In the genomic region with DNA sequence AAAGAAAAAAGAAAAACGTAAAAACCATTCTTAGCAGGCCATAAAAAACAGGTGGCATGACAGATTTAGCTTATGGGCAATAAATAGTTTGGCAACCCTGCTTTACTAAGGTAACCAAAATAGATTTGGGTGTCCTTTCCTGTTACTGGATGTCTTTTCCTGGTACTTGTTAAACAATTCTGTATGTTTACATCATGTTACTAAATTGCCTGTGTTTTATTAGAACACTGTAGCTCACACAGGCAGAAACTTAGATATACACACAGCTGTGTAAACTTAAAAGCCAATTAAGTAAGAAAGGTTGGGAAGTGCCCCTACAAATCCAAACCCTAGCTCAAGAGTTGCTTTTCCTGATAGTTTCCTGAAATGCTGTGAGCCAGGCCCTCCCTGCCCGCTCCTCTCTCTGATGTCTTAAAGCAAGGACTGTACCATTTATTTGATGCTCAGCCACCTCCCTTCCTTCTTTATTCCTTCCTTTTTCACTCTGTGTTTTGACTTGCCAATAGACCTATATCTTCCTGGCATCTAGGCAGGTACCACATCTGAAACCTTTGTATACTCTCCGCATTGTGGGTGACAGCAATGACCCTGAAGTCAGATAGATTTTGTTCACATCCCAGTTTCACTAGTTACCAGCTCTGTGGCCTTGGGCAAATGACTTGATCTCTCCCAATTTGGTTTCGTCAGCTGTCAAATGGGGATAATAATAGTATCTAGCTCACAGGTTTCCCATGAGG, we compare ENCODE assay signal across 17 cellular contexts. TPM values are rescaled to one million over a fixed set of nuclear protein-coding genes. Genes with fewer than 3 reads are reported as not detected.
DNase-seq lines count a peak whose midpoint lies in the region; ATAC-seq and TF ChIP-seq lines count a peak whose summit lies in the region.
"Had no signal": no experiment of that assay in that cellular context is flagged by ENCODE, and none has a peak within 500 bp of the region (broad histone marks: within the 10 kb centered on the region; RNA-seq: fewer than 3 reads in every experiment).

No MANE protein-coding gene starts in this region.

- POLR2A ChIA-PET in CD4-positive, alpha-beta T cell (lab: Charles Lee): interaction anchor here (0.8 kb wide), 1 partner anchor 61 kb away, joined by 4 read pairs; no protein-coding TSS in a partner anchor

- no peak for ATAC-seq in CD4-positive, alpha-beta T cell (ENCODE audit: poor library complexity)
- ATAC-seq in HG03457 (IDR thresholded peaks at IDR 0.05; ENCODE audit: unreplicated experiment) (no peak), GM21390 (IDR thresholded peaks at IDR 0.05; ENCODE audit: unreplicated experiment) (no peak)
- ATAC-seq: activated CD8-positive, alpha-beta T cell treated with anti-CD3 and anti-CD28 coated beads for 36 hours; GM12878; heart left ventricle had no signal

- no peak overlapping the region for H3K27ac ChIP-seq in CD4-positive, alpha-beta T cell (ENCODE audit: low read depth, low read length)
- H3K27ac ChIP-seq: heart left ventricle, parathyroid adenoma, PC-9 had no signal

- no peak for DNase-seq in CD4-positive, alpha-beta T cell
- DNase-seq in NCI-H748 treated with DMSO at 0.1 percent for 48 hours (lab: John Stamatoyannopoulos, UW) (peak; percentile 90), mesenteric fat pad (ENCODE audit: low spot score) (peak; percentile 83), glutamatergic neuron (no peak), BE2C (no peak)
- DNase-seq: activated CD8-positive, alpha-beta T cell treated with anti-CD3 and anti-CD28 coated beads for 36 hours; erythroblast; heart left ventricle; PC-9; spleen; stimulated activated naive CD4-positive, alpha-beta T cell treated with Interleukin-2 at 50 U/mL for 16 hours had no signal

- H3K27me3 Mint-ChIP-seq in CD4-positive, alpha-beta T cell: no peaks in the 10 kb centered on the region
- H3K27me3 Mint-ChIP-seq in IgD-negative memory B cell (no peaks in the 10 kb centered on the region), glutamatergic neuron (ENCODE audit: unreplicated experiment) (peaks cover 6% of the 10 kb centered on the region)
- H3K27me3 Mint-ChIP-seq: activated CD8-positive, alpha-beta T cell treated with anti-CD3 and anti-CD28 coated beads for 36 hours had no signal

- intact Hi-C loops in CD4-positive, alpha-beta T cell (cut with DNase I, micrococcal nuclease): no loop called here

- H3K27me3 ChIP-seq in CD4-positive, alpha-beta T cell (ENCODE audit: control insufficient read depth, insufficient read depth, low read length): no peaks in the 10 kb centered on the region
- no peaks in the 10 kb centered on the region for H3K27me3 ChIP-seq in BE2C
- H3K27me3 ChIP-seq: heart left ventricle, spleen had no signal

- CTCF ChIA-PET in CD4-positive, alpha-beta T cell (lab: Charles Lee): interaction anchor here (0.8 to 0.9 kb wide), 2 partner anchors 23 to 70 kb away, joined by 3 read pairs; no protein-coding TSS in a partner anchor

- peaks cover 3% of the 10 kb centered on the region; the same call in 1 of the 2 replicates for H3K4me1 ChIP-seq in BE2C
- H3K4me1 ChIP-seq: parathyroid adenoma had no signal

- H3K9me3 ChIP-seq in CD4-positive, alpha-beta T cell (ENCODE audit: control insufficient read depth, low read length): no peaks in the 10 kb centered on the region
- no peaks in the 10 kb centered on the region for H3K9me3 ChIP-seq in BE2C
- H3K9me3 ChIP-seq: heart left ventricle, spleen had no signal

- no peak overlapping the region for H3K4me3 ChIP-seq in BE2C (ENCODE audit: low read depth, low read length)
- H3K4me3 ChIP-seq: GM12878, heart left ventricle, PC-9, spleen had no signal

- H3K4me1 Mint-ChIP-seq in CD4-positive, alpha-beta T cell (ENCODE audit: low read depth): peaks cover 10% of the 10 kb centered on the region
- H3K4me1 Mint-ChIP-seq in IgD-negative memory B cell: peaks cover 6 to 18% (median 9%) of the 10 kb centered on the region in 3 donors
- peaks cover 4% of the 10 kb centered on the region for H3K4me1 Mint-ChIP-seq in glutamatergic neuron (ENCODE audit: low read depth, unreplicated experiment)

- H3K27ac Mint-ChIP-seq in CD4-positive, alpha-beta T cell: no peak overlapping the region
- H3K27ac Mint-ChIP-seq in IgD-negative memory B cell: no peak overlapping the region
- H3K27ac Mint-ChIP-seq in glutamatergic neuron (ENCODE audit: unreplicated experiment): no peak overlapping the region
- H3K27ac Mint-ChIP-seq: activated CD8-positive, alpha-beta T cell treated with anti-CD3 and anti-CD28 coated beads for 36 hours; activated T-helper 1 cell treated with anti-CD3 and anti-CD28 coated beads, Interleukin-12 subunit alpha, Interleukin-12 subunit beta, Interleukin-2, Interleukin-4 antibody, amounts not matched to agents 30 ng/mL and 10 ng/mL and 1 ng/mL, durations not matched to agents 14 hours and 24 hours and 36 hours had no signal

- no peaks in the 10 kb centered on the region for H3K9me3 Mint-ChIP-seq in CD4-positive, alpha-beta T cell
- H3K9me3 Mint-ChIP-seq in IgD-negative memory B cell: no peaks in the 10 kb centered on the region
- H3K9me3 Mint-ChIP-seq in glutamatergic neuron (ENCODE audit: unreplicated experiment): no peaks in the 10 kb centered on the region
- H3K9me3 Mint-ChIP-seq: activated CD8-positive, alpha-beta T cell treated with anti-CD3 and anti-CD28 coated beads for 36 hours; activated T-helper 1 cell treated with anti-CD3 and anti-CD28 coated beads, Interleukin-12 subunit alpha, Interleukin-12 subunit beta, Interleukin-2, Interleukin-4 antibody, amounts not matched to agents 30 ng/mL and 10 ng/mL and 1 ng/mL, durations not matched to agents 14 hours and 24 hours and 36 hours had no signal

- peaks cover 4% of the 10 kb centered on the region for H3K36me3 Mint-ChIP-seq in CD4-positive, alpha-beta T cell (ENCODE audit: low read depth)
- H3K36me3 Mint-ChIP-seq in IgD-negative memory B cell (peaks cover 3% of the 10 kb centered on the region), glutamatergic neuron (ENCODE audit: unreplicated experiment) (no peaks in the 10 kb centered on the region)

- H3K36me3 ChIP-seq in BE2C: no peaks in the 10 kb centered on the region; the same call in 1 of the 2 replicates
- H3K36me3 ChIP-seq: heart left ventricle, spleen had no signal

- TF ChIP-seq CTCF in CD4-positive, alpha-beta T cell (IDR thresholded peaks at IDR 0.05): no peak
- TF ChIP-seq CTCF in glutamatergic neuron (IDR thresholded peaks at IDR 0.05; ENCODE audit: partially characterized antibody, unreplicated experiment) (no peak), BE2C (IDR thresholded peaks at IDR 0.05; ENCODE audit: low read depth, low read length) (no peak)

- peak overlapping the region; percentile 25 for H3K4me3 Mint-ChIP-seq in CD4-positive, alpha-beta T cell
- H3K4me3 Mint-ChIP-seq in IgD-negative memory B cell: peak overlapping the region in 3 of 4 donors; percentile 21 to 34 (median 31)
- H3K4me3 Mint-ChIP-seq in glutamatergic neuron (ENCODE audit: unreplicated experiment): no peak overlapping the region
- H3K4me3 Mint-ChIP-seq: activated CD8-positive, alpha-beta T cell treated with anti-CD3 and anti-CD28 coated beads for 36 hours; activated T-helper 1 cell treated with anti-CD3 and anti-CD28 coated beads, Interleukin-12 subunit alpha, Interleukin-12 subunit beta, Interleukin-2, Interleukin-4 antibody, amounts not matched to agents 30 ng/mL and 10 ng/mL and 1 ng/mL, durations not matched to agents 14 hours and 24 hours and 36 hours had no signal

RNA-seq across cellular contexts. Expression of gene CAMKK2, which starts 3.7 kb away (rescaled TPM):
- 1 to 10 TPM; 6.7 to 6.8 TPM for total RNA-seq in CD4-positive, alpha-beta T cell
- polyA plus RNA-seq in IgD-negative memory B cell: 17.0 TPM
- 50.5 TPM for total RNA-seq in mesenteric fat pad
- 50.2 TPM for total RNA-seq in glutamatergic neuron (ENCODE audit: unreplicated experiment)
- polyA plus RNA-seq in BE2C (2012; ENCODE audit: insufficient read depth, insufficient read length, low read depth): 27.2 TPM

RNA-seq across cellular contexts. Expression of gene ANAPC5, which starts 52.0 kb away (rescaled TPM):
- total RNA-seq in CD4-positive, alpha-beta T cell: 10 to 100 TPM; 88.2 to 96.2 TPM
- 130 TPM for polyA plus RNA-seq in IgD-negative memory B cell
- total RNA-seq in mesenteric fat pad: 80.9 TPM
- 86.0 TPM for total RNA-seq in glutamatergic neuron (ENCODE audit: unreplicated experiment)
- polyA plus RNA-seq in BE2C (2012; ENCODE audit: insufficient read depth, insufficient read length, low read depth): 228 TPM

Comparison
In these comparisons a context has a peak if more than half of its experiments do, and no peak if none do; other contexts are left out.
1. DNase-seq: peak in NCI-H748 treated with DMSO at 0.1 percent for 48 hours (single experiment) and mesenteric fat pad (single experiment); none in CD4-positive, alpha-beta T cell (0 of 10), glutamatergic neuron (single experiment) and BE2C (single experiment).